ENCODE assay signal across 13 cellular contexts in the genomic region with DNA sequence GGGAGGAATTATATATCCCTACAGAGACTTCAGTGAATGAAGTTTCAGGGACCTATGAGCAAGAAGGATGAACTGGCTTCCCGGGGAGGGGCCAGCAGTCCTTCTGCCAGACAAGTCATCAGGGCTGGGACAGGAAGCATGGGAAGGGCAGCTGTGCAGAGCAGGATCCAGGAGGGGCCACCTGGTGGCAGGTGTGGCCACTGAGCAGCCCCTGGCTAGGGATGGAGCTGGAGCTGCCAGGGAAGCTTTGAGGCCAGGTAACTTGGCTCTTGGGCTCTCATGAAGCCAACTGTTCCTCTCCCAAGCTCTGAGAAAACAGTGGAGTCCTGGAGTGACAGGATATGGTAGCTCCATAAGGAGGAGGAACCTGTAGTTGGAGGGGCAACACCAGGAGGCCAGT.
DNase-seq lines count a peak whose midpoint lies in the region; ATAC-seq and TF ChIP-seq lines count a peak whose summit lies in the region.
"Had no signal": no experiment of that assay in that cellular context is flagged by ENCODE, and none has a peak within 500 bp of the region (broad histone marks: within the 10 kb centered on the region; RNA-seq: fewer than 3 reads in every experiment).

No MANE protein-coding gene starts in this region.

- H3K9me3 ChIP-seq in WERI-Rb-1 (ENCODE audit: severe bottlenecking), result no peaks in the 10 kb centered on the region
- H3K9me3 ChIP-seq: HAP-1, heart right ventricle had no signal

- H3K27ac ChIP-seq in C4-2B (no peak overlapping the region), WERI-Rb-1 (no peak overlapping the region)
- H3K27ac ChIP-seq: heart right ventricle had no signal

- H3K4me3 ChIP-seq in H7 (ENCODE audit: insufficient read depth, low read depth, low read length) (no peak overlapping the region), WERI-Rb-1 (ENCODE audit: low read depth, low read length) (no peak overlapping the region)
- H3K4me3 ChIP-seq: HAP-1, heart right ventricle had no signal

- peak; percentile 84 for DNase-seq in H7
- peak; percentile 15 for DNase-seq in WERI-Rb-1
- peak; percentile 73 for DNase-seq in islet precursor cell
- DNase-seq in NCI-H146 treated with DMSO at 0.1 percent for 48 hours (lab: John Stamatoyannopoulos, UW; ENCODE audit: unreplicated experiment), result no peak
- no peak for DNase-seq in cardiac septum (ENCODE audit: low spot score)
- DNase-seq: activated naive CD4-positive, alpha-beta T cell treated with anti-CD3 and anti-CD28 coated beads, Interleukin-2, amount 10 ng/mL, durations not matched to agents 7 days and 5 days; erythroblast; heart right ventricle; NK-92 treated with Interleukin-12 subunit alpha and Interleukin-12 subunit beta, amount 100 ng/mL, for 24 hours; stimulated activated naive CD4-positive, alpha-beta T cell treated with Interleukin-2 at 50 U/mL for 16 hours had no signal

- TF ChIP-seq CTCF in C4-2B (conservative IDR thresholded peaks at IDR 0.05) (peak; percentile 25), WERI-Rb-1 (IDR thresholded peaks at IDR 0.05; ENCODE audit: low read depth, low read length) (peak; percentile 57)

- intact Hi-C loops in cardiac septum (cut with DNase I), result no loop called here

- H3K36me3 ChIP-seq in H7 (replicated peaks; ENCODE audit: control insufficient read depth, insufficient read depth, low read length), result no peaks in the 10 kb centered on the region
- H3K36me3 ChIP-seq in WERI-Rb-1, result no peaks in the 10 kb centered on the region
- H3K36me3 ChIP-seq: HAP-1, heart right ventricle had no signal

- no peaks in the 10 kb centered on the region for H3K27me3 ChIP-seq in H7 (ENCODE audit: control insufficient read depth, insufficient read depth, low read length)
- H3K27me3 ChIP-seq in WERI-Rb-1 (ENCODE audit: insufficient read depth, low read depth, severe bottlenecking), result no peaks in the 10 kb centered on the region

- no peak for ATAC-seq in GM19452 (IDR thresholded peaks at IDR 0.05; ENCODE audit: unreplicated experiment)
- ATAC-seq: heart right ventricle had no signal

Comparison
In these comparisons a context has a peak if more than half of its experiments do, and no peak if none do; other contexts are left out.
1. DNase-seq: peak in H7 (single experiment), WERI-Rb-1 (single experiment) and islet precursor cell (single experiment); none in NCI-H146 treated with DMSO at 0.1 percent for 48 hours (single experiment) and cardiac septum (single experiment).